Comparison of ENCODE assay signal across 19 cellular contexts in genomic region chr10:84176351-84176750, GRCh38. TPM values are rescaled to one million over a fixed set of nuclear protein-coding genes. Genes with fewer than 3 reads are reported as not detected.
DNase-seq lines count a peak whose midpoint lies in the region; ATAC-seq and TF ChIP-seq lines count a peak whose summit lies in the region.
"Had no signal": no experiment of that assay in that cellular context is flagged by ENCODE, and none has a peak within 500 bp of the region (broad histone marks: within the 10 kb centered on the region; RNA-seq: fewer than 3 reads in every experiment).

No MANE protein-coding gene starts in this region.

- no peaks in the 10 kb centered on the region for H3K9me3 Mint-ChIP-seq in central memory CD8-positive, alpha-beta T cell
- no peaks in the 10 kb centered on the region for H3K9me3 Mint-ChIP-seq in neural progenitor cell
- H3K9me3 Mint-ChIP-seq: activated CD4-positive, alpha-beta T cell treated with anti-CD3 and anti-CD28 coated beads, Interleukin-2, amount 10 ng/mL, durations not matched to agents 24 days and 14 days; dendritic cell treated with granulocyte-macrophage colony-stimulating factor and Interleukin-4, amounts not matched to agents 40 ng/mL and 50 ng/mL, for 4 days; HFFc6 had no signal

- H3K4me3 Mint-ChIP-seq in T-helper 17 cell (peak overlapping the region; percentile 33), neural progenitor cell (no peak overlapping the region)
- peak overlapping the region; percentile 56 for H3K4me3 Mint-ChIP-seq in central memory CD8-positive, alpha-beta T cell
- H3K4me3 Mint-ChIP-seq: activated CD4-positive, alpha-beta T cell treated with anti-CD3 and anti-CD28 coated beads, Interleukin-2, amount 10 ng/mL, durations not matched to agents 24 days and 14 days; dendritic cell treated with granulocyte-macrophage colony-stimulating factor and Interleukin-4, amounts not matched to agents 40 ng/mL and 50 ng/mL, for 4 days; HFFc6 had no signal

- no peaks in the 10 kb centered on the region for H4K20me1 ChIP-seq in neural progenitor cell (ENCODE audit: low read depth)

- H3K9me3 ChIP-seq in T-helper 17 cell (ENCODE audit: control insufficient read depth, low read length, poor library complexity, severe bottlenecking): no peaks in the 10 kb centered on the region
- no peaks in the 10 kb centered on the region for H3K9me3 ChIP-seq in neural progenitor cell (ENCODE audit: low read depth)
- H3K9me3 ChIP-seq: breast epithelium had no signal

- H3K27me3 ChIP-seq in neural progenitor cell: no peaks in the 10 kb centered on the region
- H3K27me3 ChIP-seq in H7 (ENCODE audit: control insufficient read depth, insufficient read depth, low read length): no peaks in the 10 kb centered on the region
- H3K27me3 ChIP-seq: breast epithelium had no signal

- H3K36me3 Mint-ChIP-seq in T-helper 17 cell (ENCODE audit: low read depth): no peaks in the 10 kb centered on the region
- H3K36me3 Mint-ChIP-seq in central memory CD8-positive, alpha-beta T cell (ENCODE audit: insufficient read depth): no peaks in the 10 kb centered on the region
- H3K36me3 Mint-ChIP-seq in neural progenitor cell: no peaks in the 10 kb centered on the region

- H3K4me1 ChIP-seq in neural progenitor cell: peaks cover 3% of the 10 kb centered on the region
- H3K4me1 ChIP-seq: breast epithelium had no signal

- TF ChIP-seq CTCF in neural progenitor cell (IDR thresholded peaks at IDR 0.05): no peak
- no peak for TF ChIP-seq CTCF in GM10266 (IDR thresholded peaks at IDR 0.05; ENCODE audit: control insufficient read depth, insufficient read depth, low read depth, missing control alignments)

- H3K27ac ChIP-seq in neural progenitor cell: no peak overlapping the region
- H3K27ac ChIP-seq: 22Rv1, breast epithelium had no signal

- peak; percentile 25 for DNase-seq in NCI-H748 (lab: John Stamatoyannopoulos, UW; ENCODE audit: unreplicated experiment)
- DNase-seq in NCI-H748 treated with DMSO at 0.1 percent for 48 hours (lab: John Stamatoyannopoulos, UW): no peak
- no peak for DNase-seq in T-helper 17 cell
- DNase-seq in central memory CD8-positive, alpha-beta T cell (ENCODE audit: low spot score in 2 of 2): no peak
- no peak for DNase-seq in neural progenitor cell (ENCODE audit: low spot score)
- DNase-seq in H7: no peak
- DNase-seq in GM10266 (ENCODE audit: extremely low spot score): no peak
- DNase-seq in D341Med (ENCODE audit: low spot score): no peak
- DNase-seq: activated CD4-positive, alpha-beta T cell treated with anti-CD3 and anti-CD28 coated beads, Interleukin-2, amount 10 ng/mL, durations not matched to agents 24 days and 14 days; HFFc6; occipital lobe; stimulated activated CD4-positive, alpha-beta T cell treated with anti-CD3 and anti-CD28 coated beads, Interleukin-4, amount 100 ng/mL, for 4 hours had no signal

- H3K36me3 ChIP-seq in neural progenitor cell (no peaks in the 10 kb centered on the region), H7 (replicated peaks; ENCODE audit: control insufficient read depth, insufficient read depth, low read length) (no peaks in the 10 kb centered on the region)
- H3K36me3 ChIP-seq: breast epithelium had no signal

- H3K79me2 ChIP-seq in neural progenitor cell (ENCODE audit: low read depth): no peaks in the 10 kb centered on the region

- H3K9ac ChIP-seq in neural progenitor cell: no peak overlapping the region

- H3K27me3 Mint-ChIP-seq in T-helper 17 cell (peaks cover 4% of the 10 kb centered on the region), neural progenitor cell (ENCODE audit: insufficient read depth, low read depth) (peaks cover 2% of the 10 kb centered on the region)
- no peaks in the 10 kb centered on the region for H3K27me3 Mint-ChIP-seq in central memory CD8-positive, alpha-beta T cell
- H3K27me3 Mint-ChIP-seq: activated CD4-positive, alpha-beta T cell treated with anti-CD3 and anti-CD28 coated beads, Interleukin-2, amount 10 ng/mL, durations not matched to agents 24 days and 14 days; dendritic cell treated with granulocyte-macrophage colony-stimulating factor and Interleukin-4, amounts not matched to agents 40 ng/mL and 50 ng/mL, for 4 days had no signal

- no peak overlapping the region for H2AFZ ChIP-seq in neural progenitor cell (replicated peaks)

- no peak overlapping the region for H3K4me2 ChIP-seq in neural progenitor cell

- H3K4me1 Mint-ChIP-seq in T-helper 17 cell (peaks cover 5% of the 10 kb centered on the region), neural progenitor cell (peaks cover 4% of the 10 kb centered on the region)
- H3K4me1 Mint-ChIP-seq in central memory CD8-positive, alpha-beta T cell: peaks cover 7% of the 10 kb centered on the region

- H3K27ac Mint-ChIP-seq in T-helper 17 cell (no peak overlapping the region), neural progenitor cell (peak overlapping the region; percentile 52)
- no peak overlapping the region for H3K27ac Mint-ChIP-seq in central memory CD8-positive, alpha-beta T cell (ENCODE audit: low read depth)
- H3K27ac Mint-ChIP-seq: activated CD4-positive, alpha-beta T cell treated with anti-CD3 and anti-CD28 coated beads, Interleukin-2, amount 10 ng/mL, durations not matched to agents 24 days and 14 days; dendritic cell treated with granulocyte-macrophage colony-stimulating factor and Interleukin-4, amounts not matched to agents 40 ng/mL and 50 ng/mL, for 4 days; HFFc6 had no signal

- no peak for ATAC-seq in T-helper 17 cell
- ATAC-seq in central memory CD8-positive, alpha-beta T cell (replicated peaks; ENCODE audit: extremely low read depth, poor library complexity, severe bottlenecking): no peak

- H3K4me3 ChIP-seq in neural progenitor cell (no peak overlapping the region), H7 (ENCODE audit: insufficient read depth, low read depth, low read length) (no peak overlapping the region)
- H3K4me3 ChIP-seq: breast epithelium had no signal

- no peaks in the 10 kb centered on the region for H3F3A ChIP-seq in neural progenitor cell (ENCODE audit: low read depth)

RNA-seq across cellular contexts. Expression of gene GPR15LG, which starts 2.8 kb away (rescaled TPM):
- total RNA-seq in T-helper 17 cell (not detected), neural progenitor cell (ENCODE audit: low replicate concordance) (not detected in 2 replicates)
- not detected in 2 replicates for total RNA-seq in H7 (2014; rRNA removed; shearing (Covaris generic))
- total RNA-seq: activated CD4-positive, alpha-beta T cell treated with anti-CD3 and anti-CD28 coated beads, Interleukin-2, amount 10 ng/mL, durations not matched to agents 24 days and 14 days; HFFc6; liver; M059J; occipital lobe had no signal

RNA-seq across cellular contexts. Expression of gene CDHR1, which starts 18.0 kb away (rescaled TPM):
- under 1 TPM; 0.12 to 0.73 TPM for total RNA-seq in T-helper 17 cell
- 1.4 and 2.7 TPM in 2 replicates for total RNA-seq in neural progenitor cell (ENCODE audit: low replicate concordance)
- 0.90 and 1.7 TPM in 2 replicates for total RNA-seq in H7 (2014; rRNA removed; shearing (Covaris generic))
- total RNA-seq: HFFc6, M059J had no signal

RNA-seq across cellular contexts. Expression of gene GHITM, which starts 37.0 kb away (rescaled TPM):
- total RNA-seq in T-helper 17 cell (10 to 100 TPM; 72.6 to 72.9 TPM), neural progenitor cell (ENCODE audit: low replicate concordance) (127 and 181 TPM in 2 replicates)
- total RNA-seq in H7 (2014; rRNA removed; shearing (Covaris generic)): 165 and 173 TPM in 2 replicates

RNA-seq across cellular contexts. Expression of gene LRIT2, which starts 49.0 kb away (rescaled TPM):
- total RNA-seq in T-helper 17 cell (not detected), neural progenitor cell (ENCODE audit: low replicate concordance) (not detected in 2 replicates)
- total RNA-seq in H7 (2014; rRNA removed; shearing (Covaris generic)): not detected in 2 replicates
- total RNA-seq: activated CD4-positive, alpha-beta T cell treated with anti-CD3 and anti-CD28 coated beads, Interleukin-2, amount 10 ng/mL, durations not matched to agents 24 days and 14 days; breast epithelium; HFFc6; liver; M059J; mucosa of gallbladder; occipital lobe; urinary bladder had no signal
